Comparison of ENCODE assay signal across 8 cellular contexts in the genomic region with DNA sequence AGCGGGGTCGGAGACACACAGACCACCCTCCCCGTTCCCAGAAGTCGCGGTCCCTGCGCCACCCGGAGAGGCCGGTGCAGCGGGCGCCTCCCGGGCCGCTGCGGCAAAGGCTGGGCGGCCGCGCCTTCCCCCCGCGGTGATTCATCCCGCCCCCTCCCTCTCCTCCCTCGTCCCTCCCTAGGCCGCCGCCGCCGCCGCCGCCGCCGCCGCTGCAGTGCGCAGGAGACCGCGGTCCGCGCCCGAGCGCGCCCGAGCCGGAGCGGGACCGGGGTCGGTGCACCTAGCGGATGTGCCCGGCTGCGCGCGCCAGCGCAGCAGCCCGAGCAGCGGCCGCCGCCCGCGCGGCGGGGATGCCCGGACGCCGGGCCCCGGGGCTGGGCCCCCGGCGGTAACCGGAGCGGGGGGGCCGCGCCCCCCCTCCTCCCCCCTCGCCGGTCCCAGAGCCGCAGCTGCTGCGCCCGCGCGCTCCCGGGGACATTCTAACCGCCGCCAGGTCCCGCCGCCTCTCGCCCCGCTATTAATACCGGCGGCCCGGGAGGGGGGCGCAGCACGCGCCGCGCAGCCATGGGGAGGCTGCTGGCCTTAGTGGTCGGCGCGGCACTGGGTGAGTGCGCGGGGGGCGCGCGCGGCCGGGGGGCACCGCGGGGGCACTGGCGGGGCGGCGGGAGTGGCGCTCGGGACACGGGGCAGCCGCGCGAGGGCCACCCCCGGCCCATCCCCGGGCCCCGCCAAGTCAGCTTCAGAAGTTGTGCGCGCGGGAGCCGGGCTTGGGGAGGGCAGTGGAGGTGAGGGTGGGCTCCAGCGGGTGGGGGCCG. TPM values are rescaled to one million over a fixed set of nuclear protein-coding genes. Genes with fewer than 3 reads are reported as not detected.
DNase-seq lines count a peak whose midpoint lies in the region; ATAC-seq, FAIRE-seq and TF ChIP-seq lines count a peak whose summit lies in the region.

SCN1B (plus strand) TSS at position 214 of the 815 bp plus-strand sequence; CDS start at position 565, 351 bp downstream.

- no peak for FAIRE-seq in astrocyte (lab: Jason Lieb, UNC)

- H2AFZ ChIP-seq in HCT116 (ENCODE audit: low read depth, low read length, poor library complexity, severe bottlenecking): no peak within 1 kb of the TSS
- peak within 1 kb of the TSS; percentile 41 for H2AFZ ChIP-seq in astrocyte (ENCODE audit: low read depth, low read length)

- TF ChIP-seq CTCF in AG09309 (IDR thresholded peaks at IDR 0.05; ENCODE audit: control insufficient read depth, insufficient read depth, low read depth, low read length, missing control alignments): no peak
- TF ChIP-seq CTCF in HCT116 (IDR thresholded peaks at IDR 0.05 in 2 of 3, conservative IDR thresholded peaks at IDR 0.05 in 1 of 3; ENCODE audit: borderline replicate concordance in 1 of 3, insufficient read depth in 1 of 3, low read depth in 2 of 3, low read length in 2 of 3): no peak
- no peak for TF ChIP-seq CTCF in astrocyte (IDR thresholded peaks at IDR 0.05; ENCODE audit: insufficient read depth, low read depth, low read length)

- H3K27me3 Mint-ChIP-seq in T-helper 2 cell treated with Interferon-gamma antibody and Interleukin-4, amounts not matched to agents 5 μg/mL and 100 μg/mL, for 36 hours (ENCODE audit: low read depth): peaks cover 32% of the 10 kb centered on the region
- H3K27me3 Mint-ChIP-seq in astrocyte (ENCODE audit: low read depth, unreplicated experiment): peaks cover 28% of the 10 kb centered on the region

- peak within 1 kb of the TSS; percentile 47 for H3K4me3 ChIP-seq in AG09309 (ENCODE audit: control insufficient read depth, low read depth, low read length)
- H3K4me3 ChIP-seq in HCT116 (replicated peaks in 1 of 2; ENCODE audit: low read depth in 1 of 2, low read length in 2 of 2): peak within 1 kb of the TSS; percentile 43 to 57
- H3K4me3 ChIP-seq in astrocyte (ENCODE audit: insufficient read depth, low read depth, low read length): peak within 1 kb of the TSS; percentile 54
- peak within 1 kb of the TSS; percentile 59 for H3K4me3 ChIP-seq in skeletal muscle cell (ENCODE audit: low read depth, low read length)

- peaks cover 3% of the 10 kb centered on the region for H3K4me1 Mint-ChIP-seq in T-helper 2 cell treated with Interferon-gamma antibody and Interleukin-4, amounts not matched to agents 5 μg/mL and 100 μg/mL, for 36 hours (ENCODE audit: low read depth)
- no peaks in the 10 kb centered on the region for H3K4me1 Mint-ChIP-seq in astrocyte (ENCODE audit: low read depth, unreplicated experiment)

- peaks cover 16% of the 10 kb centered on the region for H3K36me3 Mint-ChIP-seq in T-helper 2 cell treated with Interferon-gamma antibody and Interleukin-4, amounts not matched to agents 5 μg/mL and 100 μg/mL, for 36 hours (ENCODE audit: low read depth)
- H3K36me3 Mint-ChIP-seq in astrocyte (ENCODE audit: low read depth, unreplicated experiment): peaks cover 18% of the 10 kb centered on the region

- H3K27ac ChIP-seq in HCT116 (ENCODE audit: low read depth, low read length) (peak within 1 kb of the TSS; percentile 43; the same call in 1 of the 2 replicates), astrocyte (ENCODE audit: low read depth, low read length) (no peak within 1 kb of the TSS)

- H3K9me2 ChIP-seq in HCT116 (ENCODE audit: insufficient read depth): no peaks in the 10 kb centered on the region

- TF ChIP-seq RAD21 in HCT116 (IDR thresholded peaks at IDR 0.05; ENCODE audit: low read depth): no peak

- peak within 1 kb of the TSS; percentile 3 for H3K27ac Mint-ChIP-seq in T-helper 2 cell treated with Interferon-gamma antibody and Interleukin-4, amounts not matched to agents 5 μg/mL and 100 μg/mL, for 36 hours
- H3K27ac Mint-ChIP-seq in astrocyte (ENCODE audit: unreplicated experiment): peak within 1 kb of the TSS; percentile 79

- H3K9ac ChIP-seq in HCT116 (ENCODE audit: low read length): peak within 1 kb of the TSS; percentile 45
- peak within 1 kb of the TSS; percentile 58 for H3K9ac ChIP-seq in astrocyte (ENCODE audit: low read length)

- no peaks in the 10 kb centered on the region for H4K20me1 ChIP-seq in HCT116 (ENCODE audit: insufficient read depth)
- peaks cover 35% of the 10 kb centered on the region for H4K20me1 ChIP-seq in astrocyte (ENCODE audit: insufficient read depth, low read length)

- peak within 1 kb of the TSS; percentile 72 for H3K4me3 Mint-ChIP-seq in T-helper 2 cell treated with Interferon-gamma antibody and Interleukin-4, amounts not matched to agents 5 μg/mL and 100 μg/mL, for 36 hours
- H3K4me3 Mint-ChIP-seq in astrocyte (ENCODE audit: unreplicated experiment): peak within 1 kb of the TSS; percentile 88

- no TSS peak for BruUV-seq in HCT116 (replicated peaks; lab: Mats Ljungman, UMichigan)

- H3K4me1 ChIP-seq in HCT116 (ENCODE audit: control insufficient read depth in 1 of 2, insufficient read depth in 2 of 2, low read length in 2 of 2) (peaks cover 9 to 27% of the 10 kb centered on the region in 2 experiments; a peak in 3 of 4 replicates), astrocyte (ENCODE audit: insufficient read depth, low read length) (peaks cover 10% of the 10 kb centered on the region)

- no peaks in the 10 kb centered on the region for H3K9me3 ChIP-seq in HCT116 (ENCODE audit: control insufficient read depth in 1 of 2, insufficient read depth in 1 of 2, low read depth in 1 of 2, low read length in 2 of 2)
- no peaks in the 10 kb centered on the region for H3K9me3 ChIP-seq in astrocyte (ENCODE audit: insufficient read depth, low read depth, low read length)

- peak; percentile 82 for ATAC-seq in HCT116
- no peak for ATAC-seq in HG03139 (IDR thresholded peaks at IDR 0.05; ENCODE audit: unreplicated experiment)
- no peak for ATAC-seq in GM19035 (IDR thresholded peaks at IDR 0.05; ENCODE audit: unreplicated experiment)

- intact Hi-C loops in HCT116 (cut with micrococcal nuclease): no loop called here

- H3K79me2 ChIP-seq in HCT116 (ENCODE audit: insufficient read depth, low read length) (no peaks in the 10 kb centered on the region), astrocyte (ENCODE audit: insufficient read depth, low read length) (no peaks in the 10 kb centered on the region)

- DNase-seq in AG09309 (ENCODE audit: low read depth) (no peak), HCT116 (ENCODE audit: low read depth, low spot score) (peak; percentile 22), astrocyte (ENCODE audit: low read depth) (peak; percentile 33), hypothalamus (lab: John Stamatoyannopoulos, UW) (peak in 30 of 51 donors; percentile 11 to 69 (median 39)), skeletal muscle cell (ENCODE audit: low read depth) (no peak)
- DNase-seq in T-helper 2 cell treated with Interferon-gamma antibody and Interleukin-4, amounts not matched to agents 5 μg/mL and 100 μg/mL, for 36 hours (ENCODE audit: low spot score): peak; percentile 69

- CTCF ChIA-PET in HCT116 (lab: Charles Lee): interaction anchor here (2.0 kb wide), 1 partner anchor 14 kb away, joined by 7 read pairs; no protein-coding TSS in a partner anchor

- H3K36me3 ChIP-seq in HCT116 (ENCODE audit: control insufficient read depth in 1 of 2, insufficient read depth in 2 of 2, low read length in 2 of 2) (peaks cover 0 to 6% of the 10 kb centered on the region in 2 experiments; a peak in 2 of 4 replicates), astrocyte (ENCODE audit: insufficient read depth, low read length) (no peaks in the 10 kb centered on the region)

- RAD21 ChIA-PET in HCT116 (lab: Charles Lee; ENCODE audit: low non-redundant PET in 1 of 2, low total read pairs in 2 of 2, uncharacterized antibody in 2 of 2, unreplicated experiment in 2 of 2): no interaction called here

- TF ChIP-seq POLR2A in HCT116 (IDR thresholded peaks at IDR 0.05; ENCODE audit: borderline replicate concordance, extremely low read depth, insufficient read depth, insufficient read length): no peak

- no peaks in the 10 kb centered on the region for H3K9me3 Mint-ChIP-seq in T-helper 2 cell treated with Interferon-gamma antibody and Interleukin-4, amounts not matched to agents 5 μg/mL and 100 μg/mL, for 36 hours
- peaks cover 4% of the 10 kb centered on the region for H3K9me3 Mint-ChIP-seq in astrocyte (ENCODE audit: unreplicated experiment)

- no peaks in the 10 kb centered on the region for H3K27me3 ChIP-seq in HCT116 (ENCODE audit: insufficient read depth, low read length)
- peaks cover 2% of the 10 kb centered on the region for H3K27me3 ChIP-seq in astrocyte (ENCODE audit: insufficient read depth, low read length)

- POLR2A ChIA-PET in HCT116 (lab: Charles Lee): no interaction called here

- H3K4me2 ChIP-seq in HCT116 (ENCODE audit: low read length) (peak within 1 kb of the TSS; percentile 87), astrocyte (ENCODE audit: low read length) (peak within 1 kb of the TSS; percentile 95)

TF ChIP-seq in HCT116, 20 proteins besides CTCF, POLR2A, EP300 and RAD21:
- TF ChIP-seq ZFX (IDR thresholded peaks at IDR 0.05) (peak; percentile 38; the same call in 1 of the 2 replicates), FOSL1 (IDR thresholded peaks at IDR 0.05; ENCODE audit: low read depth) (peak; percentile 27; the same call in 1 of the 2 replicates), POLR2AphosphoS5 (IDR thresholded peaks at IDR 0.05; ENCODE audit: low read depth, low read length) (0 out of 2 replicates have a peak, but pooled peaks have one; percentile 39), SP1 (IDR thresholded peaks at IDR 0.05; ENCODE audit: low read depth) (no peak)
TF ChIP-seq in HCT116: peak in this region for 3.

RNA-seq across cellular contexts. Expression of gene SCN1B, which starts in this region (rescaled TPM):
- total RNA-seq in HCT116 (2021; ENCODE audit: unreplicated experiment) (6.6 TPM), astrocyte (2.1 and 3.0 TPM in 2 replicates)
- polyA plus RNA-seq in HCT116 (2012): 4.2 and 4.6 TPM in 2 replicates

Comparison
In these comparisons a context has a peak if more than half of its experiments do, and no peak if none do; other contexts are left out.
1. DNase-seq: peak in HCT116 (single experiment), T-helper 2 cell treated with Interferon-gamma antibody and Interleukin-4, amounts not matched to agents 5 μg/mL and 100 μg/mL, for 36 hours (single experiment), astrocyte (single experiment) and hypothalamus (30 of 51); none in AG09309 (single experiment) and skeletal muscle cell (single experiment).
2. Peak in every context shown above with its lines, with median percentiles within 50 percentile points of each other: H3K4me3 ChIP-seq.